Comparison of ENCODE assay signal across 20 cellular contexts in the genomic region with DNA sequence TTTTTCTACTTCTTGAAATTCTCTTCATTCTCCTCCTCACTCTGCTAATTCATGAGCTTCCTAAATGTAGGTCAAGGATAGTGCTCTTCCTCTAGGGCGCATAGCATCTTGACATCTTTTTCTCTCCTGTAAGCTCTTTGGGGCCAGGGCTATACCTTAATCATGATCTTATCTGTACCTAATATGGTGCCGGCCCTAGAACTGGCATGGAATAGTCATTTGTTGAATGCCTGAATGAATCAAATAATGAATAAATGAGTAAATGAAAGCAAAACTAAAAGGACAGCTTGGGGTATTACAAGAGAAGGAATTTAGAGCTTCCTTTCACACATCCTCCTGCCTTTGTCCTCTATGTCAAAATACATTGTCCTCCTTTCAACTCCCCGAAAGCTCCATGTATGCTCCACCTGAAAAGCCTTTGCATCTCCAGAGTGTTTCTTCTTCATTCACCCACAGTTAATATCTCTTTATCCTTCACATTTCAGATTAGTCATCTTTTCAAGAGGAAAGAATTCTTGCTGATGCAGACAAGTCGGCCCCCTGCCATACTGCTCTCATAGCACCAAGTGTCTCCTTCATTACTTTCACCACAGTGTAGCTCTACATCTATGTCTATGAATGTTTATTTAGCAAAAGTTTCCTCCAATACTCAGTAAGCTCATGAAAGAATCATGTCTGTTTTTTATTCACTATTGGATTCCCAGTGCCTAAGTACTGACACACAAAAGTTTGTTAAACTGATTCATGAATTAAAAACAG. TPM values are rescaled to one million over a fixed set of nuclear protein-coding genes. Genes with fewer than 3 reads are reported as not detected.
DNase-seq lines count a peak whose midpoint lies in the region; ATAC-seq lines count a peak whose summit lies in the region.
"Had no signal": no experiment of that assay in that cellular context is flagged by ENCODE, and none has a peak within 500 bp of the region (broad histone marks: within the 10 kb centered on the region; RNA-seq: fewer than 3 reads in every experiment).

No MANE protein-coding gene starts in this region.

- peaks cover 3% of the 10 kb centered on the region for H3K9me3 Mint-ChIP-seq in activated CD8-positive, alpha-beta memory T cell treated with anti-CD3 and anti-CD28 coated beads, Interleukin-2, amount 10 ng/mL, durations not matched to agents 7 days and 5 days (ENCODE audit: low read depth)
- H3K9me3 Mint-ChIP-seq in CD4-positive, alpha-beta memory T cell = peaks cover 0 to 8% (median 1%) of the 10 kb centered on the region in 8 donors
- no peaks in the 10 kb centered on the region for H3K9me3 Mint-ChIP-seq in activated T-helper 17 cell treated with anti-CD3 and anti-CD28 coated beads, Interleukin-2, amount 50 U/mL, for 72 hours
- H3K9me3 Mint-ChIP-seq in immature natural killer cell = peaks cover 0 to 2% (median 0%) of the 10 kb centered on the region in 6 donors

- no peak overlapping the region for H3K4me3 ChIP-seq in CD4-positive, alpha-beta memory T cell (ENCODE audit: low read length in 2 of 2)
- H3K4me3 ChIP-seq: A549, SJCRH30 had no signal

- H3K27me3 ChIP-seq in CD4-positive, alpha-beta memory T cell (ENCODE audit: insufficient read depth, low read length) = no peaks in the 10 kb centered on the region

- intact Hi-C loops in CD4-positive, alpha-beta memory T cell (cut with micrococcal nuclease) = no loop called here

- H3K27ac Mint-ChIP-seq in activated CD8-positive, alpha-beta memory T cell treated with anti-CD3 and anti-CD28 coated beads, Interleukin-2, amount 10 ng/mL, durations not matched to agents 7 days and 5 days = peak overlapping the region; percentile 44
- H3K27ac Mint-ChIP-seq in CD4-positive, alpha-beta memory T cell = no peak overlapping the region
- H3K27ac Mint-ChIP-seq in activated T-helper 17 cell treated with anti-CD3 and anti-CD28 coated beads, Interleukin-2, amount 50 U/mL, for 72 hours = peak overlapping the region; percentile 24
- H3K27ac Mint-ChIP-seq in immature natural killer cell = peak overlapping the region in 4 of 6 donors; percentile 0 to 46 (median 20)

- peak; percentile 42 for DNase-seq in activated CD8-positive, alpha-beta memory T cell treated with anti-CD3 and anti-CD28 coated beads, Interleukin-2, amount 10 ng/mL, durations not matched to agents 7 days and 5 days
- DNase-seq in activated CD8-positive, alpha-beta memory T cell treated with anti-CD3 and anti-CD28 coated beads, Interleukin-2, amount 50 U/mL, for 48 hours = no peak
- DNase-seq in CD4-positive, alpha-beta memory T cell = no peak
- DNase-seq in immature natural killer cell = no peak
- DNase-seq in NCI-H1092 (lab: John Stamatoyannopoulos, UW) = no peak
- DNase-seq in KG1 (lab: John Stamatoyannopoulos, UW) = no peak
- no peak for DNase-seq in NCI-H128 (lab: John Stamatoyannopoulos, UW; ENCODE audit: unreplicated experiment)
- DNase-seq: COR-L47, H7, Karpas-422, NCI-H1417, NCI-H1930, NCI-H2171, NCI-H446, NCI-H69, PC-3, SJCRH30 had no signal

- H3K36me3 Mint-ChIP-seq in activated CD8-positive, alpha-beta memory T cell treated with anti-CD3 and anti-CD28 coated beads, Interleukin-2, amount 10 ng/mL, durations not matched to agents 7 days and 5 days = peaks cover 8% of the 10 kb centered on the region
- H3K36me3 Mint-ChIP-seq in CD4-positive, alpha-beta memory T cell = no peaks in the 10 kb centered on the region
- no peaks in the 10 kb centered on the region for H3K36me3 Mint-ChIP-seq in activated T-helper 17 cell treated with anti-CD3 and anti-CD28 coated beads, Interleukin-2, amount 50 U/mL, for 72 hours (ENCODE audit: low read depth)
- H3K36me3 Mint-ChIP-seq in immature natural killer cell = no peaks in the 10 kb centered on the region

- CTCF ChIA-PET in activated CD8-positive, alpha-beta memory T cell treated with anti-CD3 and anti-CD28 coated beads, Interleukin-2, amount 10 ng/mL, durations not matched to agents 7 days and 5 days (lab: Charles Lee) = interaction anchor here (0.8 to 1.4 kb wide), 4 partner anchors 17 to 294 kb away, joined by 3 to 4 read pairs (median 4); a partner anchor contains a TSS
- CTCF ChIA-PET in CD4-positive, alpha-beta memory T cell (lab: Charles Lee; ENCODE audit: partially characterized antibody) = no interaction called here

- H3K36me3 ChIP-seq in CD4-positive, alpha-beta memory T cell (ENCODE audit: insufficient read depth, low read length) = no peaks in the 10 kb centered on the region
- H3K36me3 ChIP-seq: SJCRH30 had no signal

- peaks cover 27% of the 10 kb centered on the region for H3K4me1 Mint-ChIP-seq in activated CD8-positive, alpha-beta memory T cell treated with anti-CD3 and anti-CD28 coated beads, Interleukin-2, amount 10 ng/mL, durations not matched to agents 7 days and 5 days
- H3K4me1 Mint-ChIP-seq in CD4-positive, alpha-beta memory T cell = peaks cover 7 to 10% (median 8%) of the 10 kb centered on the region in 4 donors
- peaks cover 18% of the 10 kb centered on the region for H3K4me1 Mint-ChIP-seq in activated T-helper 17 cell treated with anti-CD3 and anti-CD28 coated beads, Interleukin-2, amount 50 U/mL, for 72 hours
- H3K4me1 Mint-ChIP-seq in immature natural killer cell = peaks cover 49 to 58% of the 10 kb centered on the region in 2 donors

- no peaks in the 10 kb centered on the region for H3K9me3 ChIP-seq in CD4-positive, alpha-beta memory T cell (ENCODE audit: control insufficient read depth in 1 of 2, low read length in 2 of 2)
- H3K9me3 ChIP-seq: A549, SJCRH30 had no signal

- H3K27me3 Mint-ChIP-seq in activated CD8-positive, alpha-beta memory T cell treated with anti-CD3 and anti-CD28 coated beads, Interleukin-2, amount 10 ng/mL, durations not matched to agents 7 days and 5 days = no peaks in the 10 kb centered on the region
- no peaks in the 10 kb centered on the region for H3K27me3 Mint-ChIP-seq in CD4-positive, alpha-beta memory T cell
- H3K27me3 Mint-ChIP-seq in activated T-helper 17 cell treated with anti-CD3 and anti-CD28 coated beads, Interleukin-2, amount 50 U/mL, for 72 hours = peaks cover 3% of the 10 kb centered on the region
- H3K27me3 Mint-ChIP-seq in immature natural killer cell (ENCODE audit: low read depth in 3 of 3) = peaks cover 3 to 4% (median 4%) of the 10 kb centered on the region in 3 donors

- H3K4me1 ChIP-seq in CD4-positive, alpha-beta memory T cell (ENCODE audit: insufficient read depth, low read length) = peaks cover 6% of the 10 kb centered on the region
- H3K4me1 ChIP-seq: A549, SJCRH30 had no signal

- no peak overlapping the region for H3K27ac ChIP-seq in CD4-positive, alpha-beta memory T cell (ENCODE audit: low read depth, low read length)
- H3K27ac ChIP-seq: A549, C4-2B, SJCRH30 had no signal

- H3K4me3 Mint-ChIP-seq in activated CD8-positive, alpha-beta memory T cell treated with anti-CD3 and anti-CD28 coated beads, Interleukin-2, amount 10 ng/mL, durations not matched to agents 7 days and 5 days = peak overlapping the region; percentile 8
- peak overlapping the region in 5 of 8 donors; percentile 2 to 17 (median 5) for H3K4me3 Mint-ChIP-seq in CD4-positive, alpha-beta memory T cell
- H3K4me3 Mint-ChIP-seq in activated T-helper 17 cell treated with anti-CD3 and anti-CD28 coated beads, Interleukin-2, amount 50 U/mL, for 72 hours = peak overlapping the region; percentile 43
- peak overlapping the region in 2 of 5 donors; percentile 21 to 27 for H3K4me3 Mint-ChIP-seq in immature natural killer cell

- ATAC-seq in activated CD8-positive, alpha-beta memory T cell treated with anti-CD3 and anti-CD28 coated beads, Interleukin-2, amount 10 ng/mL, durations not matched to agents 7 days and 5 days = peak; percentile 87
- peak; percentile 91 for ATAC-seq in activated T-helper 17 cell treated with anti-CD3 and anti-CD28 coated beads, Interleukin-2, amount 50 U/mL, for 72 hours (replicated peaks)
- ATAC-seq: A549, PC-3 had no signal

- POLR2A ChIA-PET in CD4-positive, alpha-beta memory T cell (lab: Charles Lee; ENCODE audit: partially characterized antibody) = no interaction called here

RNA-seq across cellular contexts. Expression of a gene that starts 16.4 kb away (rescaled TPM):
- 10 to 100 TPM in 1 of 2 experiments, 1 to 10 TPM in 1; 6.7 to 17.0 TPM for total RNA-seq in activated CD8-positive, alpha-beta memory T cell treated with anti-CD3 and anti-CD28 coated beads, Interleukin-2, amount 10 ng/mL, durations not matched to agents 7 days and 5 days
- 1 to 10 TPM; 3.1 to 3.9 TPM for total RNA-seq in CD4-positive, alpha-beta memory T cell
- polyA plus RNA-seq in CD4-positive, alpha-beta memory T cell = 10 to 100 TPM in 1 of 2 donors, 1 to 10 TPM in 1; 9.5 to 13.0 TPM
- total RNA-seq in activated T-helper 17 cell treated with anti-CD3 and anti-CD28 coated beads, Interleukin-2, amount 50 U/mL, for 72 hours = 1 to 10 TPM; 1.0 to 2.2 TPM
- polyA plus RNA-seq in immature natural killer cell = 10 to 100 TPM; 35.6 to 62.3 (median 41.0) TPM
- total RNA-seq: PC-3 had no signal
- polyA plus RNA-seq: A549 had no signal

Comparison
In these comparisons a context has a peak if more than half of its experiments do, and no peak if none do; other contexts are left out.
1. H3K27ac Mint-ChIP-seq: peak in activated CD8-positive, alpha-beta memory T cell treated with anti-CD3 and anti-CD28 coated beads, Interleukin-2, amount 10 ng/mL, durations not matched to agents 7 days and 5 days (single experiment), activated T-helper 17 cell treated with anti-CD3 and anti-CD28 coated beads, Interleukin-2, amount 50 U/mL, for 72 hours (single experiment) and immature natural killer cell (4 of 6); none in CD4-positive, alpha-beta memory T cell (0 of 7).